ENCODE assay signal across 11 cellular contexts in genomic region chr2:222733846-222734689, GRCh38.
DNase-seq lines count a peak whose midpoint lies in the region; ATAC-seq and TF ChIP-seq lines count a peak whose summit lies in the region.
"Had no signal": no experiment of that assay in that cellular context is flagged by ENCODE, and none has a peak within 500 bp of the region (broad histone marks: within the 10 kb centered on the region; RNA-seq: fewer than 3 reads in every experiment).

No MANE protein-coding gene starts in this region.

- H3K36me3 ChIP-seq in gastroesophageal sphincter = no peaks in the 10 kb centered on the region
- H3K36me3 ChIP-seq: cardiac muscle cell had no signal

- no peaks in the 10 kb centered on the region for H3K27me3 ChIP-seq in gastroesophageal sphincter
- H3K27me3 ChIP-seq: cardiac muscle cell had no signal

- H3K4me3 ChIP-seq in AG10803 (ENCODE audit: low read length) = no peak overlapping the region
- H3K4me3 ChIP-seq in gastroesophageal sphincter = no peak overlapping the region
- H3K4me3 ChIP-seq: cardiac muscle cell had no signal

- peak overlapping the region in 2 of 4 donors; percentile 50 to 51 for H3K27ac ChIP-seq in gastroesophageal sphincter
- H3K27ac ChIP-seq: cardiac muscle cell had no signal

- TF ChIP-seq EP300 in gastroesophageal sphincter (IDR thresholded peaks at IDR 0.05) = no peak

- no peaks in the 10 kb centered on the region for H3K9me3 ChIP-seq in gastroesophageal sphincter

- TF ChIP-seq CTCF in AG10803 (conservative IDR thresholded peaks at IDR 0.05; ENCODE audit: low read length) (no peak), gastroesophageal sphincter (IDR thresholded peaks at IDR 0.05) (no peak)

- peaks cover 4 to 53% (median 19%) of the 10 kb centered on the region in 3 donors for H3K4me1 ChIP-seq in gastroesophageal sphincter

- TF ChIP-seq POLR2A in gastroesophageal sphincter (IDR thresholded peaks at IDR 0.05) = no peak

- WGBS in gastroesophageal sphincter (ENCODE audit: low coverage in 1 of 2), 2 donors = 41 to 67% methylated on average over 7 to 8 of the region's 10 CpGs

- ATAC-seq in gastroesophageal sphincter = no peak

- DNase-seq in AG10803 (ENCODE audit: low read depth) = peak; percentile 65
- peak; percentile 23 for DNase-seq in MV-4-11 (lab: John Stamatoyannopoulos, UW)
- peak; percentile 57 for DNase-seq in fibroblast of peridontal ligament (ENCODE audit: extremely low read depth)
- peak; percentile 41 for DNase-seq in occipital lobe (lab: John Stamatoyannopoulos, UW)
- no peak for DNase-seq in activated T-cell treated with anti-CD3 and anti-CD28 coated beads, Interleukin-2, amount 50 U/mL, for 1 hour
- no peak for DNase-seq in NCI-H2227 (lab: John Stamatoyannopoulos, UW; ENCODE audit: unreplicated experiment)
- DNase-seq in activated gamma-delta T cell (lab: John Stamatoyannopoulos, UW) = no peak
- DNase-seq: NCI-H2029; stimulated activated CD4-positive, alpha-beta T cell treated with anti-CD3 and anti-CD28 coated beads, Interleukin-12 subunit alpha, Interleukin-12 subunit beta, amount 100 ng/mL, for 4 hours had no signal

Comparison
In these comparisons a context has a peak if more than half of its experiments do, and no peak if none do; other contexts are left out.
1. DNase-seq: peak in AG10803 (single experiment), MV-4-11 (single experiment), fibroblast of peridontal ligament (single experiment) and occipital lobe (single experiment); none in activated T-cell treated with anti-CD3 and anti-CD28 coated beads, Interleukin-2, amount 50 U/mL, for 1 hour (single experiment), NCI-H2227 (single experiment) and activated gamma-delta T cell (single experiment).